In genomic region chr19:45032421-45032820, GRCh38 we compare ENCODE assay signal across 23 cellular contexts. TPM values are rescaled to one million over a fixed set of nuclear protein-coding genes. Genes with fewer than 3 reads are reported as not detected.
DNase-seq lines count a peak whose midpoint lies in the region; ATAC-seq, FAIRE-seq and TF ChIP-seq lines count a peak whose summit lies in the region.
"Had no signal": no experiment of that assay in that cellular context is flagged by ENCODE, and none has a peak within 500 bp of the region (broad histone marks: within the 10 kb centered on the region; RNA-seq: fewer than 3 reads in every experiment).

No MANE protein-coding gene starts in this region.

- no peak for FAIRE-seq in K562 (lab: Jason Lieb, UNC)
- FAIRE-seq: G401.6, GM12892, GM18507 had no signal

- H3K4me1 ChIP-seq in K562 (replicated peaks in 1 of 2; ENCODE audit: control insufficient read depth in 2 of 2, insufficient read depth in 2 of 2, low read length in 2 of 2): peaks cover 0 to 17% of the 10 kb centered on the region in 2 experiments; a peak in 3 of 5 replicates
- no peaks in the 10 kb centered on the region for H3K4me1 ChIP-seq in CD8-positive, alpha-beta memory T cell (ENCODE audit: insufficient read depth, low read length)
- H3K4me1 ChIP-seq: BLaER1 had no signal

- H3K4me3 Mint-ChIP-seq in activated naive CD4-positive, alpha-beta T cell treated with anti-CD3 and anti-CD28 coated beads for 36 hours: no peak overlapping the region
- no peak overlapping the region for H3K4me3 Mint-ChIP-seq in CD8-positive, alpha-beta memory T cell
- H3K4me3 Mint-ChIP-seq: CD14-positive monocyte; CD4-positive, alpha-beta memory T cell; HFFc6 had no signal

- no peaks in the 10 kb centered on the region for H3K36me3 ChIP-seq in K562 (ENCODE audit: control insufficient read depth, insufficient read depth, low read length)
- H3K36me3 ChIP-seq in CD8-positive, alpha-beta memory T cell (ENCODE audit: insufficient read depth, low read length): peaks cover 17% of the 10 kb centered on the region

- no peaks in the 10 kb centered on the region for H4K20me1 ChIP-seq in K562 (replicated peaks; ENCODE audit: control insufficient read depth, insufficient read depth, low read length)
- H4K20me1 ChIP-seq: BLaER1 had no signal

- ATAC-seq in K562: no peak; the same call in 2 of the 3 replicates
- ATAC-seq: HCT116 had no signal

- no peaks in the 10 kb centered on the region for H3K4me1 Mint-ChIP-seq in activated naive CD4-positive, alpha-beta T cell treated with anti-CD3 and anti-CD28 coated beads for 36 hours (ENCODE audit: low read depth)
- H3K4me1 Mint-ChIP-seq in CD8-positive, alpha-beta memory T cell: no peaks in the 10 kb centered on the region
- H3K4me1 Mint-ChIP-seq: CD14-positive monocyte had no signal

- no peaks in the 10 kb centered on the region for H3K27me3 ChIP-seq in K562 (ENCODE audit: control insufficient read depth in 2 of 2, insufficient read depth in 2 of 2, low read length in 2 of 2)
- H3K27me3 ChIP-seq in CD8-positive, alpha-beta memory T cell (ENCODE audit: insufficient read depth, low read length, poor library complexity, severe bottlenecking): no peaks in the 10 kb centered on the region
- H3K27me3 ChIP-seq: BLaER1 had no signal

- no peak for DNase-seq in activated naive CD4-positive, alpha-beta T cell treated with anti-CD3 and anti-CD28 coated beads for 36 hours
- DNase-seq in activated naive CD4-positive, alpha-beta T cell treated with anti-CD3 and anti-CD28 coated beads, Interleukin-2, amount 50 U/mL, for 16 hours: no peak
- DNase-seq in RWPE1 (ENCODE audit: low spot score) (no peak), K562 (ENCODE audit: extremely low read depth in 1 of 4, low spot score in 3 of 4) (no peak), retina (no peak), DMS114 treated with DMSO at 0.1 percent for 48 hours (lab: John Stamatoyannopoulos, UW; ENCODE audit: unreplicated experiment) (no peak)
- DNase-seq in CD8-positive, alpha-beta memory T cell: no peak
- DNase-seq: 8988T; Calu3; CD4-positive, alpha-beta memory T cell; DMS53; DND-41; EL; GOT3; H7; HFFc6 had no signal

- H3K79me2 ChIP-seq in K562 (ENCODE audit: control insufficient read depth, insufficient read depth, low read length): no peaks in the 10 kb centered on the region

- H3K4me2 ChIP-seq in K562 (ENCODE audit: insufficient read depth, low read length): no peak overlapping the region
- H3K4me2 ChIP-seq: BLaER1 had no signal

- POLR2A ChIA-PET in RWPE1 (lab: Yijun Ruan, JAX; ENCODE audit: low non-redundant PET): no interaction called here
- POLR2A ChIA-PET in K562 (lab: Yijun Ruan, JAX): interaction anchor here (1.3 kb wide), 1 partner anchor 12 kb away, joined by 4 read pairs; no protein-coding TSS in a partner anchor
- POLR2A ChIA-PET in CD8-positive, alpha-beta memory T cell (lab: Charles Lee): no interaction called here

- WGBS in K562 (ENCODE audit: insufficient coverage, low coverage, missing lambda C conversion rate): 28% methylated on average over 8 of the region's 18 CpGs

- peak overlapping the region; percentile 43; the same call in 1 of the 2 replicates for H2AFZ ChIP-seq in K562 (ENCODE audit: low read depth, low read length)

- H3K27ac ChIP-seq in RWPE1 (peak overlapping the region; percentile 39), K562 (ENCODE audit: extremely low read depth, low read depth, low read length) (no peak overlapping the region)
- H3K27ac ChIP-seq in CD8-positive, alpha-beta memory T cell (ENCODE audit: low read depth, low read length): no peak overlapping the region
- H3K27ac ChIP-seq: BLaER1 had no signal

- TF ChIP-seq EP300 in K562 (IDR thresholded peaks at IDR 0.05; ENCODE audit: low read length): no peak

- CTCF ChIA-PET in activated naive CD4-positive, alpha-beta T cell treated with anti-CD3 and anti-CD28 coated beads for 36 hours (lab: Charles Lee): interaction anchor here (0.6 kb wide), 2 partner anchors 223 to 296 kb away, joined by 3 to 4 read pairs; no protein-coding TSS in a partner anchor
- CTCF ChIA-PET in RWPE1 (lab: Yijun Ruan, JAX): interaction anchor here (0.7 kb wide), 1 partner anchor 48 kb away, joined by 3 read pairs; no protein-coding TSS in a partner anchor
- CTCF ChIA-PET in K562 (lab: Yijun Ruan, JAX; ENCODE audit: low intra/inter-chr PET ratio): no interaction called here
- CTCF ChIA-PET in CD8-positive, alpha-beta memory T cell (lab: Charles Lee): no interaction called here

- no peaks in the 10 kb centered on the region for H3K9me1 ChIP-seq in K562 (ENCODE audit: control insufficient read depth, insufficient read depth, low read length)

- no peak for TF ChIP-seq RAD21 in K562 (CRISPR knock-in tag; conservative IDR thresholded peaks at IDR 0.05 in 1 of 2, IDR thresholded peaks at IDR 0.05 in 1 of 2)

- H3K9me3 ChIP-seq in K562 (replicated peaks; ENCODE audit: control insufficient read depth, insufficient read depth, low read depth, low read length): peaks cover 7% of the 10 kb centered on the region
- no peaks in the 10 kb centered on the region for H3K9me3 ChIP-seq in CD8-positive, alpha-beta memory T cell (ENCODE audit: low read length)

- in situ Hi-C loops in K562 (cut with MboI): no loop called here

- H3K36me3 Mint-ChIP-seq in activated naive CD4-positive, alpha-beta T cell treated with anti-CD3 and anti-CD28 coated beads for 36 hours (ENCODE audit: low read depth): peaks cover 50% of the 10 kb centered on the region
- peaks cover 0 to 70% (median 13%) of the 10 kb centered on the region in 3 donors for H3K36me3 Mint-ChIP-seq in CD8-positive, alpha-beta memory T cell

- no peaks in the 10 kb centered on the region for H3K27me3 Mint-ChIP-seq in activated naive CD4-positive, alpha-beta T cell treated with anti-CD3 and anti-CD28 coated beads for 36 hours (ENCODE audit: low read depth)
- H3K27me3 Mint-ChIP-seq in CD8-positive, alpha-beta memory T cell: no peaks in the 10 kb centered on the region
- H3K27me3 Mint-ChIP-seq: CD4-positive, alpha-beta memory T cell had no signal

- no peak for TF ChIP-seq POLR2A in K562 (conservative IDR thresholded peaks at IDR 0.05)

- H3K4me3 ChIP-seq in K562: no peak overlapping the region
- no peak overlapping the region for H3K4me3 ChIP-seq in CD8-positive, alpha-beta memory T cell (ENCODE audit: low read length)
- H3K4me3 ChIP-seq: BLaER1 had no signal

- no TSS peak for BruUV-seq in K562 (replicated peaks; lab: Mats Ljungman, UMichigan)

- H3K9me3 Mint-ChIP-seq in activated naive CD4-positive, alpha-beta T cell treated with anti-CD3 and anti-CD28 coated beads for 36 hours: no peaks in the 10 kb centered on the region
- H3K9me3 Mint-ChIP-seq in CD8-positive, alpha-beta memory T cell: no peaks in the 10 kb centered on the region
- H3K9me3 Mint-ChIP-seq: HFFc6 had no signal

- TF ChIP-seq CTCF in RWPE1 (conservative IDR thresholded peaks at IDR 0.05; ENCODE audit: low read depth) (no peak), K562 (IDR thresholded peaks at IDR 0.05 in 2 of 3, conservative IDR thresholded peaks at IDR 0.05 in 1 of 3; ENCODE audit: insufficient read depth in 2 of 3, low read depth in 1 of 3, low read length in 3 of 3) (no peak)

- intact Hi-C loops in activated naive CD4-positive, alpha-beta T cell treated with anti-CD3 and anti-CD28 coated beads for 36 hours (cut with micrococcal nuclease): no loop called here
- intact Hi-C loops in K562 (cut with micrococcal nuclease): no loop called here

- peak overlapping the region; percentile 55 for H3K27ac Mint-ChIP-seq in activated naive CD4-positive, alpha-beta T cell treated with anti-CD3 and anti-CD28 coated beads for 36 hours
- H3K27ac Mint-ChIP-seq in CD8-positive, alpha-beta memory T cell: peak overlapping the region in 2 of 8 donors; percentile 15 to 53
- H3K27ac Mint-ChIP-seq: HFFc6 had no signal

- H3K9ac ChIP-seq in K562 (ENCODE audit: insufficient read depth in 1 of 2, low read depth in 2 of 2, low read length in 2 of 2): peak overlapping the region in 1 of 2 experiments; percentile 84; a peak in 2 of 4 replicates
- H3K9ac ChIP-seq: BLaER1 had no signal

RNA-seq across cellular contexts. Expression of gene CLASRP, which starts 6.4 kb away (rescaled TPM):
- total RNA-seq in activated naive CD4-positive, alpha-beta T cell treated with anti-CD3 and anti-CD28 coated beads for 36 hours: 100 to 1,000 TPM; 106 to 113 TPM
- 297 and 460 TPM in 2 replicates for total RNA-seq in K562 (2011; cell fraction: chromatin; rRNA removed; ENCODE audit: low replicate concordance)
- 224 and 226 TPM in 2 replicates for total RNA-seq in K562 (2011; cell fraction: nucleolus; rRNA removed)
- total RNA-seq in K562 (2011; cell fraction: nucleoplasm; rRNA removed): 233 and 263 TPM in 2 replicates
- total RNA-seq in K562 (2014; rRNA removed) (56.7 and 74.5 TPM in 2 replicates), K562 (2014; rRNA removed; fragmentation: Illumina TruSeq; extraction: Trizol) (31.1 and 34.6 TPM in 2 replicates), K562 (2015; rRNA removed; fragmentation: Illumina TruSeq; extraction: Trizol) (46.4 and 46.7 TPM in 2 replicates), K562 (2021) (81.6 and 86.3 TPM in 2 replicates)
- polyA plus RNA-seq in K562 (2011; rRNA removed) (34.4 and 55.3 TPM in 2 replicates), K562 (2014; fragmentation: Illumina TruSeq; extraction: Trizol) (44.0 and 45.2 TPM in 2 replicates), K562 (2014; fragmentation: Nextera tagmentation; extraction: Ambion mirVana) (1 to 10 TPM in 1 of 2 experiments, under 1 TPM in 1; 0.94 to 1.2 TPM), K562 (2014; rRNA removed) (72.2 and 80.0 TPM in 2 replicates)
- 18.3 and 19.8 TPM in 2 replicates for polyA plus RNA-seq in K562 (2011; cell fraction: cytosol; rRNA removed)
- 277 and 310 TPM in 2 replicates for polyA plus RNA-seq in K562 (2011; cell fraction: nucleus; rRNA removed)
- 71.3 and 94.7 TPM in 2 replicates for polyA plus RNA-seq in K562 (2012)
- 25.8 and 29.7 TPM in 2 replicates for polyA minus RNA-seq in K562 (2011; rRNA and poly(A)+ RNA removed)
- 18.8 and 19.3 TPM in 2 replicates for polyA minus RNA-seq in K562 (2011; cell fraction: cytosol; rRNA and poly(A)+ RNA removed)
- 39.9 and 51.1 TPM in 2 replicates for polyA minus RNA-seq in K562 (2011; cell fraction: nucleus; rRNA and poly(A)+ RNA removed)
- total RNA-seq in CD8-positive, alpha-beta memory T cell: 10 to 100 TPM; 75.5 to 84.1 TPM
- 7.9 TPM for polyA plus RNA-seq in CD8-positive, alpha-beta memory T cell

RNA-seq across cellular contexts. Expression of gene RELB, which starts 31.2 kb away (rescaled TPM):
- 10 to 100 TPM; 55.4 to 57.3 TPM for total RNA-seq in activated naive CD4-positive, alpha-beta T cell treated with anti-CD3 and anti-CD28 coated beads for 36 hours
- total RNA-seq in K562 (2011; cell fraction: chromatin; rRNA removed; ENCODE audit: low replicate concordance): 1.5 TPM in 1 of 2 replicates, not detected in the other
- total RNA-seq in K562 (2011; cell fraction: nucleolus; rRNA removed): 0.67 and 0.92 TPM in 2 replicates
- total RNA-seq in K562 (2011; cell fraction: nucleoplasm; rRNA removed): 0.88 and 1.2 TPM in 2 replicates
- 0.24 and 0.95 TPM in 2 replicates for total RNA-seq in K562 (2014; rRNA removed)
- total RNA-seq in K562 (2014; rRNA removed; fragmentation: Illumina TruSeq; extraction: Trizol): 0.15 and 0.29 TPM in 2 replicates
- 0.08 and 0.18 TPM in 2 replicates for total RNA-seq in K562 (2015; rRNA removed; fragmentation: Illumina TruSeq; extraction: Trizol)
- 0.89 and 1.1 TPM in 2 replicates for total RNA-seq in K562 (2021)
- polyA plus RNA-seq in K562 (2011; rRNA removed): 0.24 and 0.35 TPM in 2 replicates
- polyA plus RNA-seq in K562 (2011; cell fraction: cytosol; rRNA removed): 0.25 and 1.1 TPM in 2 replicates
- 0.41 and 0.68 TPM in 2 replicates for polyA plus RNA-seq in K562 (2011; cell fraction: nucleus; rRNA removed)
- 1.1 and 3.7 TPM in 2 replicates for polyA plus RNA-seq in K562 (2012)
- polyA plus RNA-seq in K562 (2014; fragmentation: Illumina TruSeq; extraction: Trizol): 0.17 and 0.28 TPM in 2 replicates
- not detected for polyA plus RNA-seq in K562 (2014; fragmentation: Nextera tagmentation; extraction: Ambion mirVana)
- polyA plus RNA-seq in K562 (2014; rRNA removed): 1.1 and 2.1 TPM in 2 replicates
- polyA minus RNA-seq in K562 (2011; rRNA and poly(A)+ RNA removed): 0.24 and 0.35 TPM in 2 replicates
- 0.57 and 1.4 TPM in 2 replicates for polyA minus RNA-seq in K562 (2011; cell fraction: cytosol; rRNA and poly(A)+ RNA removed)
- 0.11 and 0.54 TPM in 2 replicates for polyA minus RNA-seq in K562 (2011; cell fraction: nucleus; rRNA and poly(A)+ RNA removed)
- total RNA-seq in CD8-positive, alpha-beta memory T cell: 10 to 100 TPM; 53.4 to 57.4 TPM
- polyA plus RNA-seq in CD8-positive, alpha-beta memory T cell: 22.7 TPM

RNA-seq across cellular contexts. Expression of gene ZNF296, which starts 43.9 kb away (rescaled TPM):
- 1 to 10 TPM; 1.1 to 1.4 TPM for total RNA-seq in activated naive CD4-positive, alpha-beta T cell treated with anti-CD3 and anti-CD28 coated beads for 36 hours
- 0.25 and 1.9 TPM in 2 replicates for total RNA-seq in K562 (2011; cell fraction: chromatin; rRNA removed; ENCODE audit: low replicate concordance)
- total RNA-seq in K562 (2011; cell fraction: nucleolus; rRNA removed): 2.4 and 3.5 TPM in 2 replicates
- total RNA-seq in K562 (2011; cell fraction: nucleoplasm; rRNA removed): 0.92 and 1.3 TPM in 2 replicates
- total RNA-seq in K562 (2014; rRNA removed) (1.5 and 2.7 TPM in 2 replicates), K562 (2014; rRNA removed; fragmentation: Illumina TruSeq; extraction: Trizol) (0.07 TPM in 1 of 2 replicates, not detected in the other), K562 (2015; rRNA removed; fragmentation: Illumina TruSeq; extraction: Trizol) (0.54 and 0.72 TPM in 2 replicates), K562 (2021) (8.8 and 10.3 TPM in 2 replicates)
- polyA plus RNA-seq in K562 (2011; rRNA removed) (0.13 and 0.28 TPM in 2 replicates), K562 (2014; fragmentation: Illumina TruSeq; extraction: Trizol) (0.39 and 2.0 TPM in 2 replicates), K562 (2014; fragmentation: Nextera tagmentation; extraction: Ambion mirVana) (under 1 TPM in 1 of 2 experiments, not detected in 1; 0.03 TPM), K562 (2014; rRNA removed) (2.0 and 2.4 TPM in 2 replicates)
- 0.24 and 1.1 TPM in 2 replicates for polyA plus RNA-seq in K562 (2011; cell fraction: cytosol; rRNA removed)
- polyA plus RNA-seq in K562 (2011; cell fraction: nucleus; rRNA removed): 0.52 and 1.4 TPM in 2 replicates
- polyA plus RNA-seq in K562 (2012): 3.2 and 3.6 TPM in 2 replicates
- 0.11 and 0.21 TPM in 2 replicates for polyA minus RNA-seq in K562 (2011; rRNA and poly(A)+ RNA removed)
- polyA minus RNA-seq in K562 (2011; cell fraction: cytosol; rRNA and poly(A)+ RNA removed): 2.0 and 3.5 TPM in 2 replicates
- 0.94 and 1.00 TPM in 2 replicates for polyA minus RNA-seq in K562 (2011; cell fraction: nucleus; rRNA and poly(A)+ RNA removed)
- 1 to 10 TPM; 7.9 to 8.5 TPM for total RNA-seq in CD8-positive, alpha-beta memory T cell
- 6.7 TPM for polyA plus RNA-seq in CD8-positive, alpha-beta memory T cell
- polyA plus RNA-seq: AG04450 had no signal

RNA-seq across cellular contexts. Expression of gene GEMIN7, which starts 46.6 kb away (rescaled TPM):
- 10 to 100 TPM; 14.7 to 15.4 TPM for total RNA-seq in activated naive CD4-positive, alpha-beta T cell treated with anti-CD3 and anti-CD28 coated beads for 36 hours
- 22.7 and 62.8 TPM in 2 replicates for total RNA-seq in K562 (2011; cell fraction: chromatin; rRNA removed; ENCODE audit: low replicate concordance)
- total RNA-seq in K562 (2011; cell fraction: nucleolus; rRNA removed): 37.2 and 43.2 TPM in 2 replicates
- total RNA-seq in K562 (2011; cell fraction: nucleoplasm; rRNA removed): 26.5 and 32.7 TPM in 2 replicates
- 54.9 and 62.7 TPM in 2 replicates for total RNA-seq in K562 (2014; rRNA removed)
- total RNA-seq in K562 (2014; rRNA removed; fragmentation: Illumina TruSeq; extraction: Trizol): 31.3 and 33.0 TPM in 2 replicates
- 39.5 and 42.3 TPM in 2 replicates for total RNA-seq in K562 (2015; rRNA removed; fragmentation: Illumina TruSeq; extraction: Trizol)
- 60.7 and 62.6 TPM in 2 replicates for total RNA-seq in K562 (2021)
- 23.1 and 32.5 TPM in 2 replicates for polyA plus RNA-seq in K562 (2011; rRNA removed)
- 41.8 and 86.0 TPM in 2 replicates for polyA plus RNA-seq in K562 (2011; cell fraction: cytosol; rRNA removed)
- 34.9 and 43.7 TPM in 2 replicates for polyA plus RNA-seq in K562 (2011; cell fraction: nucleus; rRNA removed)
- polyA plus RNA-seq in K562 (2012): 41.3 and 54.9 TPM in 2 replicates
- polyA plus RNA-seq in K562 (2014; fragmentation: Illumina TruSeq; extraction: Trizol): 32.6 and 50.6 TPM in 2 replicates
- 100 to 1,000 TPM in 1 of 2 experiments, 10 to 100 TPM in 1; 84.9 to 124 TPM for polyA plus RNA-seq in K562 (2014; fragmentation: Nextera tagmentation; extraction: Ambion mirVana)
- polyA plus RNA-seq in K562 (2014; rRNA removed): 49.6 and 57.5 TPM in 2 replicates
- 5.7 and 7.6 TPM in 2 replicates for polyA minus RNA-seq in K562 (2011; rRNA and poly(A)+ RNA removed)
- 17.8 and 23.9 TPM in 2 replicates for polyA minus RNA-seq in K562 (2011; cell fraction: cytosol; rRNA and poly(A)+ RNA removed)
- 7.9 and 11.3 TPM in 2 replicates for polyA minus RNA-seq in K562 (2011; cell fraction: nucleus; rRNA and poly(A)+ RNA removed)
- total RNA-seq in CD8-positive, alpha-beta memory T cell: 10 to 100 TPM; 51.6 TPM
- 93.5 TPM for polyA plus RNA-seq in CD8-positive, alpha-beta memory T cell

Comparison
In these comparisons a context has a peak if more than half of its experiments do, and no peak if none do; other contexts are left out.
1. RNA of gene RELB, which starts 31.2 kb away (total RNA-seq): 53.4 to 57.4 TPM in CD8-positive, alpha-beta memory T cell and 55.4 to 57.3 TPM in activated naive CD4-positive, alpha-beta T cell treated with anti-CD3 and anti-CD28 coated beads for 36 hours; 0.08 to 1.5 TPM in K562; every median in the first group is over 10 times any median in the second.
2. CTCF ChIA-PET loops: an anchor here in activated naive CD4-positive, alpha-beta T cell treated with anti-CD3 and anti-CD28 coated beads for 36 hours (0.6 kb wide) and RWPE1 (0.7 kb wide); none called in K562 and CD8-positive, alpha-beta memory T cell.